In genomic region chr15:76929011-76929760, GRCh38 we compare ENCODE assay signal across 39 cellular contexts.
"Had no signal": no experiment of that assay in that cellular context is flagged by ENCODE, and none has a peak within 500 bp of the region (broad histone marks: within the 10 kb centered on the region; RNA-seq: fewer than 3 reads in every experiment).

No MANE protein-coding gene starts in this region.

- H3K27ac ChIP-seq: brain microvascular endothelial cell, Peyer's patch, SJSA1 had no signal

- H3K36me3 ChIP-seq: brain microvascular endothelial cell, Peyer's patch had no signal

- ATAC-seq: activated CD8-positive, alpha-beta memory T cell treated with anti-CD3 and anti-CD28 coated beads, Interleukin-2, amount 10 ng/mL, durations not matched to agents 7 days and 5 days; PC-3 had no signal

- H3K9me3 Mint-ChIP-seq: activated B cell treated with CpG ODN at 0.5 μM for 24 hours; activated CD4-positive, alpha-beta memory T cell treated with anti-CD3 and anti-CD28 coated beads, Interleukin-2, amount 10 ng/mL, durations not matched to agents 7 days and 5 days; activated naive CD8-positive, alpha-beta T cell treated with anti-CD3 and anti-CD28 coated beads for 36 hours had no signal

- H3K4me3 Mint-ChIP-seq: activated B cell treated with CpG ODN at 0.5 μM for 24 hours; activated CD4-positive, alpha-beta memory T cell treated with anti-CD3 and anti-CD28 coated beads, Interleukin-2, amount 10 ng/mL, durations not matched to agents 7 days and 5 days; activated CD8-positive, alpha-beta memory T cell treated with anti-CD3 and anti-CD28 coated beads, Interleukin-2, amount 10 ng/mL, durations not matched to agents 7 days and 5 days; activated naive CD8-positive, alpha-beta T cell treated with anti-CD3 and anti-CD28 coated beads for 36 hours had no signal

- H3K4me3 ChIP-seq: Peyer's patch, SJSA1 had no signal

- H3K27ac Mint-ChIP-seq: activated B cell treated with CpG ODN at 0.5 μM for 24 hours; activated CD4-positive, alpha-beta memory T cell treated with anti-CD3 and anti-CD28 coated beads, Interleukin-2, amount 10 ng/mL, durations not matched to agents 7 days and 5 days; activated CD8-positive, alpha-beta memory T cell treated with anti-CD3 and anti-CD28 coated beads, Interleukin-2, amount 10 ng/mL, durations not matched to agents 7 days and 5 days; activated naive CD8-positive, alpha-beta T cell treated with anti-CD3 and anti-CD28 coated beads for 36 hours had no signal

- DNase-seq: activated B cell treated with CpG ODN at 0.5 μM for 24 hours; activated CD4-positive, alpha-beta memory T cell treated with anti-CD3 and anti-CD28 coated beads, Interleukin-2, amount 10 ng/mL, durations not matched to agents 7 days and 5 days; activated CD4-positive, alpha-beta T cell treated with anti-CD3 and anti-CD28 coated beads for 4 hours; activated CD4-positive, alpha-beta T cell treated with anti-CD3 and anti-CD28 coated beads, Interleukin-2, amount 50 U/mL, for 1 hour; activated CD4-positive, CD25-positive, alpha-beta regulatory T cell treated with anti-CD3 and anti-CD28 coated beads, Interleukin-2, amount 50 U/mL, for 72 hours; activated CD8-positive, alpha-beta memory T cell treated with anti-CD3 and anti-CD28 coated beads for 24 hours; activated CD8-positive, alpha-beta memory T cell treated with anti-CD3 and anti-CD28 coated beads, Interleukin-2, amount 10 ng/mL, durations not matched to agents 7 days and 5 days; activated CD8-positive, alpha-beta memory T cell treated with anti-CD3 and anti-CD28 coated beads, Interleukin-2, amount 50 U/mL, for 48 hours; activated effector memory CD4-positive, alpha-beta T cell treated with Interleukin-2 at 50 U/mL for 16 hours; activated naive CD4-positive, alpha-beta T cell; activated naive CD4-positive, alpha-beta T cell treated with anti-CD3 and anti-CD28 coated beads, Interleukin-2, amount 50 U/mL, for 16 hours; activated naive CD8-positive, alpha-beta T cell treated with anti-CD3 and anti-CD28 coated beads for 36 hours; activated T-cell treated with anti-CD3 and anti-CD28 coated beads, Interleukin-2, amount 50 U/mL, for 48 hours; amniotic stem cell; aorta; brain microvascular endothelial cell; Karpas-422; KBM-7; MV-4-11; NCI-H1092; NCI-H1436 treated with DMSO at 0.1 percent for 48 hours; NCI-H1694 treated with DMSO at 0.1 percent for 48 hours; NCI-H2029; NCI-H2171 treated with DMSO at 0.1 percent for 48 hours; NCI-H2227 treated with DMSO at 0.1 percent for 48 hours; NCI-H446; NCI-H510A treated with DMSO at 0.1 percent for 48 hours; NCI-H526 treated with DMSO at 0.1 percent for 48 hours; NCI-H82; NK-92 treated with Interleukin-12 subunit alpha and Interleukin-12 subunit beta, amount 100 ng/mL, for 24 hours; PC-3; Peyer's patch; RPMI8226; SHP77 treated with DMSO at 0.1 percent for 48 hours; SW 1271; T-helper 1 cell; T-helper 2 cell; T-helper 9 cell had no signal

- H3K9me3 ChIP-seq: Peyer's patch, SJSA1 had no signal

- H3K27me3 Mint-ChIP-seq: activated B cell treated with CpG ODN at 0.5 μM for 24 hours had no signal

- H3K27me3 ChIP-seq: brain microvascular endothelial cell, Peyer's patch had no signal
